In genomic region chr21:37587635-37588177, GRCh38 we compare ENCODE assay signal across 19 cellular contexts.
DNase-seq lines count a peak whose midpoint lies in the region; ATAC-seq, FAIRE-seq and TF ChIP-seq lines count a peak whose summit lies in the region.
"Had no signal": no experiment of that assay in that cellular context is flagged by ENCODE, and none has a peak within 500 bp of the region (broad histone marks: within the 10 kb centered on the region; RNA-seq: fewer than 3 reads in every experiment).

No MANE protein-coding gene starts in this region.

- ATAC-seq in HepG2 (no peak; the same call in 2 of the 3 replicates), right lobe of liver (no peak)
- ATAC-seq: GM23338, HCT116 had no signal

- no peak overlapping the region for H2BK12ac ChIP-seq in H1 (ENCODE audit: low read depth, low read length)

- H4K91ac ChIP-seq in H1 (replicated peaks; ENCODE audit: insufficient read length, low read length), result no peak overlapping the region

- no peaks in the 10 kb centered on the region for H3K79me1 ChIP-seq in H1 (ENCODE audit: low read depth, low read length)

- DNase-seq in HepG2 (ENCODE audit: low spot score) (no peak), right lobe of liver (no peak), H1 (ENCODE audit: low read depth in 1 of 2, low spot score in 2 of 2) (peak in 1 of 2 experiments; percentile 41), osteocyte (ENCODE audit: extremely low spot score, unreplicated experiment) (peak; percentile 30), GM19240 (ENCODE audit: insufficient read length, low spot score) (no peak), spleen (no peak)
- DNase-seq in activated effector memory CD4-positive, alpha-beta T cell treated with anti-CD3 and anti-CD28 coated beads, Interleukin-2, amount 50 U/mL, for 16 hours, result no peak
- DNase-seq: 8988T; CD4-positive, alpha-beta memory T cell; DMS153; DMS79; GF-D8; H7 had no signal

- H2AFZ ChIP-seq in HepG2 (ENCODE audit: low read length) (no peak overlapping the region), H1 (ENCODE audit: low read length) (no peak overlapping the region)
- H2AFZ ChIP-seq: GM23338 had no signal

- H3K27me3 ChIP-seq in HepG2 (ENCODE audit: control insufficient read depth in 1 of 2, insufficient read depth in 2 of 2, low read length in 2 of 2) (peaks cover 1 to 8% of the 10 kb centered on the region in 2 experiments; a peak in 2 of 5 replicates), right lobe of liver (no peaks in the 10 kb centered on the region), H1 (replicated peaks in 1 of 4; ENCODE audit: control insufficient read depth in 3 of 4, extremely low read depth in 1 of 4, insufficient read depth in 3 of 4, low read length in 3 of 4) (no peaks in the 10 kb centered on the region), spleen (replicated peaks in 1 of 7) (no peaks in the 10 kb centered on the region)
- H3K27me3 ChIP-seq: BLaER1 had no signal

- TF ChIP-seq POLR2A in HepG2 (IDR thresholded peaks at IDR 0.05; ENCODE audit: insufficient read depth in 1 of 2, low read depth in 2 of 2, low read length in 2 of 2), result no peak
- TF ChIP-seq POLR2A in right lobe of liver (IDR thresholded peaks at IDR 0.05), result no peak
- TF ChIP-seq POLR2A in H1 (IDR thresholded peaks at IDR 0.05; ENCODE audit: control extremely low read depth in 1 of 2, low read depth in 2 of 2, low read length in 2 of 2), result no peak
- no peak for TF ChIP-seq POLR2A in spleen (IDR thresholded peaks at IDR 0.05)

- in situ Hi-C loops in HepG2 (cut with HindIII; ENCODE audit: extremely low pct_ligation_motif_present, low pct_unique_long_range_greater_than_20kb), result no loop called here

- H4K8ac ChIP-seq in H1 (ENCODE audit: extremely low read depth, insufficient read depth, low read length), result no peak overlapping the region

- H3K79me2 ChIP-seq in HepG2 (ENCODE audit: insufficient read depth, low read length) (no peaks in the 10 kb centered on the region), H1 (ENCODE audit: control insufficient read depth in 1 of 2, insufficient read depth in 2 of 2, low read length in 2 of 2) (peaks cover 0 to 15% of the 10 kb centered on the region in 2 experiments; a peak in 1 of 4 replicates)

- CTCF ChIA-PET in HepG2 (lab: Yijun Ruan, JAX; ENCODE audit: low intra/inter-chr PET ratio, low total read pairs) (no interaction called here), H1 (lab: Charles Lee; ENCODE audit: partially characterized antibody) (no interaction called here)

- H3K4me3 Mint-ChIP-seq in osteocyte (ENCODE audit: unreplicated experiment), result no peak overlapping the region
- H3K4me3 Mint-ChIP-seq: CD14-positive monocyte; CD4-positive, alpha-beta memory T cell; GM23338 had no signal

- H3K9me3 ChIP-seq in HepG2 (ENCODE audit: low read length), result no peaks in the 10 kb centered on the region
- H3K9me3 ChIP-seq in right lobe of liver, result no peaks in the 10 kb centered on the region
- H3K9me3 ChIP-seq in H1 (ENCODE audit: insufficient read depth in 2 of 2, low read depth in 1 of 2, low read length in 1 of 2), result no peaks in the 10 kb centered on the region
- H3K9me3 ChIP-seq in spleen, result no peaks in the 10 kb centered on the region
- H3K9me3 ChIP-seq: BLaER1 had no signal

- H2BK20ac ChIP-seq in H1 (ENCODE audit: low read length), result no peak overlapping the region

- H4K20me1 ChIP-seq in HepG2 (ENCODE audit: insufficient read depth, low read length) (no peaks in the 10 kb centered on the region), H1 (replicated peaks in 1 of 2; ENCODE audit: control insufficient read depth in 1 of 2, insufficient read depth in 2 of 2, low read length in 2 of 2) (no peaks in the 10 kb centered on the region)
- H4K20me1 ChIP-seq: BLaER1 had no signal

- H4K5ac ChIP-seq in H1 (ENCODE audit: insufficient read length, low read depth, low read length), result no peak overlapping the region

- no peak overlapping the region for H3K27ac Mint-ChIP-seq in osteocyte (ENCODE audit: unreplicated experiment)
- H3K27ac Mint-ChIP-seq: CD14-positive monocyte, GM23338 had no signal

- no peaks in the 10 kb centered on the region for H3K36me3 ChIP-seq in HepG2 (replicated peaks in 1 of 2; ENCODE audit: control insufficient read depth in 1 of 2, insufficient read depth in 2 of 2, low read length in 2 of 2)
- H3K36me3 ChIP-seq in right lobe of liver, result no peaks in the 10 kb centered on the region
- no peaks in the 10 kb centered on the region for H3K36me3 ChIP-seq in H1 (ENCODE audit: control insufficient read depth in 2 of 4, insufficient read depth in 4 of 4, low read length in 3 of 4)
- no peaks in the 10 kb centered on the region for H3K36me3 ChIP-seq in spleen
- H3K36me3 ChIP-seq: BLaER1 had no signal

- H3K18ac ChIP-seq in H1 (ENCODE audit: extremely low read depth, low read length), result no peak overlapping the region

- H3K27ac ChIP-seq in HepG2 (ENCODE audit: extremely low read length, insufficient read depth, low read length) (no peak overlapping the region), right lobe of liver (no peak overlapping the region), H1 (ENCODE audit: low read depth, low read length) (no peak overlapping the region), spleen (no peak overlapping the region)
- H3K27ac ChIP-seq: BLaER1 had no signal

- peaks cover 2% of the 10 kb centered on the region for H3K27me3 Mint-ChIP-seq in osteocyte (ENCODE audit: unreplicated experiment)

- WGBS in HepG2 (ENCODE audit: low lambda C conversion rate), result 6% methylated on average over 5 of the region's 5 CpGs
- WGBS in right lobe of liver (ENCODE audit: insufficient coverage, low coverage, low lambda C conversion rate, missing lambda C conversion rate), result 57% methylated on average over 3 of the region's 5 CpGs
- WGBS in H1 (ENCODE audit: extremely low coverage in 1 of 2, insufficient coverage in 1 of 2, insufficient read length in 1 of 2, insufficient replicate concordance in 2 of 2, low coverage in 1 of 2, low lambda C conversion rate in 2 of 2, missing lambda C conversion rate in 1 of 2), 2 experiments, result 92% methylated on average over 5 of the region's 5 CpGs; no CpG with 5 or more reads in 1 of the 2 experiments
- 69 to 87% (median 78%) methylated on average over 5 of the region's 5 CpGs for WGBS in spleen, 5 donors

- no peaks in the 10 kb centered on the region for H3K4me1 ChIP-seq in HepG2 (ENCODE audit: insufficient read depth, low read length)
- no peaks in the 10 kb centered on the region for H3K4me1 ChIP-seq in right lobe of liver
- peaks cover 5 to 13% (median 7%) of the 10 kb centered on the region in 4 experiments for H3K4me1 ChIP-seq in H1 (replicated peaks in 1 of 4; ENCODE audit: control insufficient read depth in 3 of 4, insufficient read depth in 4 of 4, low read length in 3 of 4)
- H3K4me1 ChIP-seq in spleen, result no peaks in the 10 kb centered on the region

- H3K36me3 Mint-ChIP-seq in osteocyte (ENCODE audit: unreplicated experiment), result no peaks in the 10 kb centered on the region
- H3K36me3 Mint-ChIP-seq: CD14-positive monocyte; CD4-positive, alpha-beta memory T cell had no signal

- intact Hi-C loops in HepG2 (cut with micrococcal nuclease; ENCODE audit: unreplicated experiment) (no loop called here), right lobe of liver (cut with DNase I) (no loop called here), spleen (cut with DNase I; ENCODE audit: low total_unique reads) (no loop called here)

- no peaks in the 10 kb centered on the region for H3K9me3 Mint-ChIP-seq in osteocyte (ENCODE audit: unreplicated experiment)
- H3K9me3 Mint-ChIP-seq: CD14-positive monocyte; CD4-positive, alpha-beta memory T cell had no signal

- no peak overlapping the region for H3K56ac ChIP-seq in H1 (replicated peaks; ENCODE audit: insufficient read length, low read depth, low read length)

- no peak overlapping the region for H2BK15ac ChIP-seq in H1 (ENCODE audit: low read length)

- no peak overlapping the region for H3K14ac ChIP-seq in H1 (ENCODE audit: insufficient read length)

- FAIRE-seq in HepG2 (lab: Jason Lieb, UNC) (no peak), H1 (lab: Jason Lieb, UNC) (no peak)
- FAIRE-seq: GM19239, HTR-8/SVneo had no signal

- no peak overlapping the region for H3K23ac ChIP-seq in H1 (ENCODE audit: insufficient read length)

- POLR2A ChIA-PET in HepG2 (lab: Yijun Ruan, JAX) (no interaction called here), H1 (lab: Charles Lee; ENCODE audit: partially characterized antibody) (interaction anchor here (1.4 kb wide), 1 partner anchor 12 kb away, joined by 3 read pairs; no protein-coding TSS in a partner anchor)

- H3K23me2 ChIP-seq in H1 (ENCODE audit: low read depth, low read length), result peaks cover 5% of the 10 kb centered on the region; the same call in 1 of the 2 replicates

- no peak for TF ChIP-seq RAD21 in HepG2 (CRISPR knock-in tag; IDR thresholded peaks at IDR 0.05)
- TF ChIP-seq RAD21 in H1 (IDR thresholded peaks at IDR 0.05 in 1 of 2, conservative IDR thresholded peaks at IDR 0.05 in 1 of 2; ENCODE audit: low read depth in 2 of 2, low read length in 2 of 2), result no peak

- no peak overlapping the region for H2BK120ac ChIP-seq in H1 (replicated peaks; ENCODE audit: low read depth, low read length)

- TF ChIP-seq CTCF in HepG2 (CRISPR knock-in tag; IDR thresholded peaks at IDR 0.05) (no peak), right lobe of liver (IDR thresholded peaks at IDR 0.05) (no peak), H1 (IDR thresholded peaks at IDR 0.05; ENCODE audit: control extremely low read depth in 1 of 3, insufficient read depth in 1 of 3, low read depth in 1 of 3, low read length in 3 of 3) (no peak), osteocyte (IDR thresholded peaks at IDR 0.05) (no peak), spleen (IDR thresholded peaks at IDR 0.05 in 8 of 11, conservative IDR thresholded peaks at IDR 0.05 in 3 of 11) (no peak)

- TF ChIP-seq EP300 in HepG2 (IDR thresholded peaks at IDR 0.05; ENCODE audit: low read depth in 2 of 2, low read length in 2 of 2), result no peak
- TF ChIP-seq EP300 in HepG2 (CRISPR knock-in tag; IDR thresholded peaks at IDR 0.05; ENCODE audit: borderline replicate concordance), result no peak
- TF ChIP-seq EP300 in H1 (IDR thresholded peaks at IDR 0.05; ENCODE audit: borderline replicate concordance in 1 of 2, low read depth in 2 of 2, low read length in 2 of 2), result no peak

- H3K4me3 ChIP-seq in HepG2 (replicated peaks in 1 of 3; ENCODE audit: insufficient read depth in 1 of 3, low read depth in 2 of 3, low read length in 3 of 3) (no peak overlapping the region), right lobe of liver (no peak overlapping the region), H1 (ENCODE audit: extremely low read depth in 1 of 4, insufficient read depth in 2 of 4, low read depth in 3 of 4, low read length in 4 of 4) (no peak overlapping the region), spleen (no peak overlapping the region)
- H3K4me3 ChIP-seq: BLaER1, GM23338 had no signal

- peak overlapping the region; percentile 41; the same call in 1 of the 2 replicates for H2AK5ac ChIP-seq in H1 (ENCODE audit: low read depth, low read length)

- H3K4me2 ChIP-seq in HepG2 (ENCODE audit: low read depth, low read length) (no peak overlapping the region), H1 (ENCODE audit: insufficient read depth in 1 of 2, low read depth in 2 of 2, low read length in 2 of 2) (no peak overlapping the region; a peak in 1 of 4 replicates)
- H3K4me2 ChIP-seq: BLaER1, GM23338 had no signal

- no peak overlapping the region for H3K9ac ChIP-seq in HepG2 (ENCODE audit: insufficient read depth, low read depth, low read length)
- no peak overlapping the region for H3K9ac ChIP-seq in H1 (replicated peaks in 1 of 4; ENCODE audit: extremely low read depth in 1 of 4, low read depth in 3 of 4, low read length in 3 of 4)
- H3K9ac ChIP-seq: BLaER1 had no signal

- H2BK5ac ChIP-seq in H1 (ENCODE audit: low read depth, low read length), result no peak overlapping the region

- no peaks in the 10 kb centered on the region for H3K4me1 Mint-ChIP-seq in osteocyte (ENCODE audit: unreplicated experiment)
- H3K4me1 Mint-ChIP-seq: CD14-positive monocyte; CD4-positive, alpha-beta memory T cell; GM23338 had no signal

- no peak overlapping the region for H3K4ac ChIP-seq in H1 (replicated peaks; ENCODE audit: insufficient read length, low read depth, low read length)

- BruUV-seq in HepG2 (replicated peaks; lab: Mats Ljungman, UMichigan), result no TSS peak
